Comparison of ENCODE assay signal across 22 cellular contexts in the genomic region with DNA sequence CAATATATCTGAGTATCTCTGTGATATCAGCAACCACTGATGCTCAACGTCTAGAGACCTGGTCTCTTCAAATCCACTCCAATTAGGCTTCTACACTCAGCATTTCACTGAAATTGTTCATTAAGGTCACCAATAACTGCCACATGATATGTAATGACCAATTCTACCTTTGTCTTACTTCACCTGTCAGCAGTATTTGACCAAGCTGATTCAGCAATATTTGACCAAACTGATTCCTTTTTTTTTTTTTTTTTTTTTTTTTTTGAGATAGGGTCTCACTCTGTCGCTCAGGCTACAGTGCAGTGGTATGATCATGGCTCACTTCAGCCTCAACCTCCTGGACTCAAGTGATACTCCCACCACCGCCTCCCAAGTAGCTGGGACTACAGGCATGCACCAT.
"Had no signal": no experiment of that assay in that cellular context is flagged by ENCODE, and none has a peak within 500 bp of the region (broad histone marks: within the 10 kb centered on the region; RNA-seq: fewer than 3 reads in every experiment).

No MANE protein-coding gene starts in this region.

- H3K27me3 ChIP-seq: colonic mucosa, esophagus muscularis mucosa, foreskin keratinocyte, gastroesophageal sphincter, heart left ventricle, hepatocyte, left lung had no signal

- H3K36me3 ChIP-seq: colonic mucosa had no signal

- DNase-seq: colonic mucosa; cortex of kidney; effector CD8-positive, alpha-beta T cell; foreskin keratinocyte; heart left ventricle; hypothalamus; immature natural killer cell; left cardiac atrium; left lung; left ventricle myocardium superior; lower lobe of right lung; mesenchymal stem cell; mucosa of descending colon; naive B cell had no signal

- H3K4me1 ChIP-seq: colonic mucosa had no signal

- H3K4me3 ChIP-seq: colonic mucosa, esophagus muscularis mucosa, gastroesophageal sphincter, heart left ventricle, hepatocyte, left lung, lower lobe of right lung, mucosa of descending colon had no signal

- H3K4me3 Mint-ChIP-seq: dendritic cell treated with granulocyte-macrophage colony-stimulating factor and Interleukin-4, amounts not matched to agents 40 ng/mL and 50 ng/mL, for 4 days; immature natural killer cell; mesothelial cell of epicardium; naive B cell had no signal

- H3K9me3 Mint-ChIP-seq: dendritic cell treated with granulocyte-macrophage colony-stimulating factor and Interleukin-4, amounts not matched to agents 40 ng/mL and 50 ng/mL, for 4 days; immature natural killer cell; mesothelial cell of epicardium; naive B cell had no signal

- H3K27me3 Mint-ChIP-seq: dendritic cell treated with granulocyte-macrophage colony-stimulating factor and Interleukin-4, amounts not matched to agents 40 ng/mL and 50 ng/mL, for 4 days; naive B cell had no signal

- H3K4me2 ChIP-seq: hepatocyte had no signal

- H3K9me3 ChIP-seq: colonic mucosa, esophagus muscularis mucosa, gastroesophageal sphincter, heart left ventricle, left lung, lower lobe of right lung, mucosa of descending colon had no signal

- H3K27ac Mint-ChIP-seq: dendritic cell treated with granulocyte-macrophage colony-stimulating factor and Interleukin-4, amounts not matched to agents 40 ng/mL and 50 ng/mL, for 4 days; mesothelial cell of epicardium had no signal

- H2AFZ ChIP-seq: hepatocyte had no signal

- FAIRE-seq: endothelial cell of umbilical vein, frontal cortex, keratinocyte had no signal

- H3K27ac ChIP-seq: colonic mucosa, esophagus muscularis mucosa, foreskin keratinocyte, gastroesophageal sphincter, heart left ventricle, hepatocyte, left lung, lower lobe of right lung had no signal

- ATAC-seq: foreskin keratinocyte, gastroesophageal sphincter, heart left ventricle, left cardiac atrium, left lung, left ventricle myocardium superior, lower lobe of right lung, mucosa of descending colon had no signal
